In the genomic region with DNA sequence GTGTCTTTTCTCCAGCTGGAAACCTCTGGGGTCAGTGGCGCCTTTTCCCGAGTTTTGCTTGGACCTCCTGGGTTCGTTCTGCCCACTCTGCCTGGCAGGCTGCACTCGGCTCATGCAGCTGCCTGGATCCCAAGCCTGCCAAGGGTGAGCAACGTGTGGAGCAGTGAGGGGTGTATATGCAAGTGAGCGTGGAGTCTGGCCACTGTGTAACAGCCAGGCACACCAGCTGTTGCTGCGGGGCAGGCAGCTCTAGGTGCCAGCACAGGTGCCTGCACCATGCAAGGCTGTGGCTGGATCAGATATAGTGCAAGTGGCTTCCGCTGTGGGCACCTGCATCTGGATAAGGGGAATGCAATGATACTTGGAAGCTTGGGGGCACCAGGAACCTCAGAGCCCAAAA, we compare ENCODE assay signal across 16 cellular contexts.
DNase-seq lines count a peak whose midpoint lies in the region; ATAC-seq and TF ChIP-seq lines count a peak whose summit lies in the region.
"Had no signal": no experiment of that assay in that cellular context is flagged by ENCODE, and none has a peak within 500 bp of the region (broad histone marks: within the 10 kb centered on the region; RNA-seq: fewer than 3 reads in every experiment).

No MANE protein-coding gene starts in this region.

- no peak for TF ChIP-seq CTCF in chondrocyte (IDR thresholded peaks at IDR 0.05)

- no peaks in the 10 kb centered on the region for H3K27me3 Mint-ChIP-seq in chondrocyte (ENCODE audit: low read depth)
- H3K27me3 Mint-ChIP-seq: CD4-positive, alpha-beta memory T cell had no signal

- peaks cover 4% of the 10 kb centered on the region for H3K4me1 Mint-ChIP-seq in chondrocyte (ENCODE audit: low read depth)
- H3K4me1 Mint-ChIP-seq: CD4-positive, alpha-beta memory T cell had no signal

- no peak overlapping the region for H3K4me3 Mint-ChIP-seq in chondrocyte (ENCODE audit: unreplicated experiment)
- H3K4me3 Mint-ChIP-seq: CD4-positive, alpha-beta memory T cell; HFFc6 had no signal

- peaks cover 2% of the 10 kb centered on the region for H3K36me3 Mint-ChIP-seq in chondrocyte (ENCODE audit: low read depth)
- H3K36me3 Mint-ChIP-seq: CD4-positive, alpha-beta memory T cell had no signal

- ATAC-seq in sciatic nerve = peak; percentile 17
- ATAC-seq in GM18498 (IDR thresholded peaks at IDR 0.05; ENCODE audit: unreplicated experiment) = no peak
- no peak for ATAC-seq in HG03108 (IDR thresholded peaks at IDR 0.05; ENCODE audit: unreplicated experiment)

- DNase-seq in chondrocyte (ENCODE audit: low spot score) (peak; percentile 78), mesenteric fat pad (ENCODE audit: low spot score) (peak; percentile 68), sciatic nerve (ENCODE audit: low spot score) (no peak), middle frontal gyrus (ENCODE audit: extremely low spot score, low spot score) (no peak)
- DNase-seq: C1 segment of cervical spinal cord; Calu3; CD4-positive, alpha-beta memory T cell; COR-L47; DMS53; DMS79 treated with DMSO at 0.1 percent for 48 hours; GF-D8; GM23248; H7; HFFc6 had no signal

- H3K9me3 Mint-ChIP-seq in chondrocyte (ENCODE audit: low read depth) = peaks cover 7% of the 10 kb centered on the region

- intact Hi-C loops in sciatic nerve (cut with DNase I) = no loop called here

- no peak overlapping the region for H3K27ac Mint-ChIP-seq in chondrocyte (ENCODE audit: unreplicated experiment)
- H3K27ac Mint-ChIP-seq: CD4-positive, alpha-beta memory T cell; HFFc6 had no signal

Comparison
In these comparisons a context has a peak if more than half of its experiments do, and no peak if none do; other contexts are left out.
1. DNase-seq: peak in chondrocyte (single experiment) and mesenteric fat pad (single experiment); none in sciatic nerve (single experiment) and middle frontal gyrus (single experiment).